Comparison of ENCODE assay signal across 1 cellular context in the genomic region with DNA sequence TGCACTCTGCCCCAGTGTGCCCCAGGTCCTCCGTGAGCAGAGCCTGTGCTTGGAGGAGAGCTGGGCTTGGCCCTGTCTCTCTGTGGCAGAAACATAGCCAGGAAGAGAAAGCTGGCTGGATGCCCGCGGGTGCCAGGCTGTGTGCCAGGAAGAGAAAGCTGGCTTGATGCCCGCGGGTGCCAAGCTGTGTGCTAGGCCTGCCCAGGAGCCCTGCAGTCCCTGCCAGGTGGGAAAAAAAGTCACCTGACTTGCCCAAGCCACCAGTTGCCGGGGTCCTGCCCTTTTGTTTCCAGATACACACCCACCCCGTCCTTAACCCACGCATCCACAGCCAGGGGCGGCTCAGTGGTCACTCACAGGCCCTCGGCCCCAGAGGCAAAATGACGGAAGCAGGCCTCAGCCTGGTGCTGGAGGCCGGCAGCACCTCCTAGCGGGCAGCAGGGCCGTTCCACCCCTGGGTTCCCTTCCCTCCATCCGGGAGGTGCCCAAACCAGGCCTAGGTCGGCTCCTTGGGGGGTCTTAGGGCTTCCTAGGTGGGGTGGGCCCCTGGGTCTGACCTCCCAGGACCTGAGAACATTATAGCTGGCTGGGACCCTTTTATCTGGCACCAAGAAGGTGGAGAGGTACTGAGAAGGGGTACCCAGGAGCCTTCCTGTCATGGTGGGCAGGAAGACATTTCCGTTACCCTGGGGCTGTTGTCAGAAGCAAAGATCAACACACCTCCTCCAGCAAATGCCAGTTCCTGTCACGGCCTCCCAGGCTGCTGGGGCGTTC.
TF ChIP-seq lines count a peak whose summit lies in the region.

No MANE protein-coding gene starts in this region.

TF ChIP-seq in HepG2, 621 proteins besides CTCF, POLR2A, EP300 and RAD21 (continued from another document and continues in another):
- TF ChIP-seq RORA (CRISPR knock-in tag; IDR thresholded peaks at IDR 0.05) (no peak), ZNF572 (CRISPR knock-in tag; IDR thresholded peaks at IDR 0.05) (0 out of 2 replicates have a peak, but pooled peaks have one; percentile 60), MXD4 (CRISPR knock-in tag; IDR thresholded peaks at IDR 0.05) (0 out of 2 replicates have a peak, but pooled peaks have one; percentile 25), ASH2L (IDR thresholded peaks at IDR 0.05; ENCODE audit: insufficient read length, low read depth, low read length) (no peak), ZNF121 (CRISPR knock-in tag; IDR thresholded peaks at IDR 0.05) (0 out of 2 replicates have a peak, but pooled peaks have one; percentile 28), ZNF660 (CRISPR knock-in tag; IDR thresholded peaks at IDR 0.05; ENCODE audit: borderline replicate concordance, low read depth) (no peak), ZNF615 (CRISPR knock-in tag; IDR thresholded peaks at IDR 0.05; ENCODE audit: borderline replicate concordance) (0 out of 2 replicates have a peak, but pooled peaks have one; percentile 36), ZKSCAN5 (CRISPR knock-in tag; IDR thresholded peaks at IDR 0.05) (no peak), TCF12 (IDR thresholded peaks at IDR 0.05) (no peak), TCF12 (CRISPR knock-in tag; IDR thresholded peaks at IDR 0.05) (no peak), ZNF761 (CRISPR knock-in tag; conservative IDR thresholded peaks at IDR 0.05) (no peak), SP5 (CRISPR knock-in tag; IDR thresholded peaks at IDR 0.05; ENCODE audit: borderline replicate concordance, low read depth) (no peak)
- TF ChIP-seq, protein P1, sequence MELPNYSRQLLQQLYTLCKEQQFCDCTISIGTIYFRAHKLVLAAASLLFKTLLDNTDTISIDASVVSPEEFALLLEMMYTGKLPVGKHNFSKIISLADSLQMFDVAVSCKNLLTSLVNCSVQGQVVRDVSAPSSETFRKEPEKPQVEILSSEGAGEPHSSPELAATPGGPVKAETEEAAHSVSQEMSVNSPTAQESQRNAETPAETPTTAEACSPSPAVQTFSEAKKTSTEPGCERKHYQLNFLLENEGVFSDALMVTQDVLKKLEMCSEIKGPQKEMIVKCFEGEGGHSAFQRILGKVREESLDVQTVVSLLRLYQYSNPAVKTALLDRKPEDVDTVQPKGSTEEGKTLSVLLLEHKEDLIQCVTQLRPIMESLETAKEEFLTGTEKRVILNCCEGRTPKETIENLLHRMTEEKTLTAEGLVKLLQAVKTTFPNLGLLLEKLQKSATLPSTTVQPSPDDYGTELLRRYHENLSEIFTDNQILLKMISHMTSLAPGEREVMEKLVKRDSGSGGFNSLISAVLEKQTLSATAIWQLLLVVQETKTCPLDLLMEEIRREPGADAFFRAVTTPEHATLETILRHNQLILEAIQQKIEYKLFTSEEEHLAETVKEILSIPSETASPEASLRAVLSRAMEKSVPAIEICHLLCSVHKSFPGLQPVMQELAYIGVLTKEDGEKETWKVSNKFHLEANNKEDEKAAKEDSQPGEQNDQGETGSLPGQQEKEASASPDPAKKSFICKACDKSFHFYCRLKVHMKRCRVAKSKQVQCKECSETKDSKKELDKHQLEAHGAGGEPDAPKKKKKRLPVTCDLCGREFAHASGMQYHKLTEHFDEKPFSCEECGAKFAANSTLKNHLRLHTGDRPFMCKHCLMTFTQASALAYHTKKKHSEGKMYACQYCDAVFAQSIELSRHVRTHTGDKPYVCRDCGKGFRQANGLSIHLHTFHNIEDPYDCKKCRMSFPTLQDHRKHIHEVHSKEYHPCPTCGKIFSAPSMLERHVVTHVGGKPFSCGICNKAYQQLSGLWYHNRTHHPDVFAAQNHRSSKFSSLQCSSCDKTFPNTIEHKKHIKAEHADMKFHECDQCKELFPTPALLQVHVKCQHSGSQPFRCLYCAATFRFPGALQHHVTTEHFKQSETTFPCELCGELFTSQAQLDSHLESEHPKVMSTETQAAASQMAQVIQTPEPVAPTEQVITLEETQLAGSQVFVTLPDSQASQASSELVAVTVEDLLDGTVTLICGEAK (IDR thresholded peaks at IDR 0.05): no peak
- TF ChIP-seq, protein P1 (CRISPR knock-in tag; IDR thresholded peaks at IDR 0.05): 0 out of 2 replicates have a peak, but pooled peaks have one; percentile 9
- TF ChIP-seq, protein P2, sequence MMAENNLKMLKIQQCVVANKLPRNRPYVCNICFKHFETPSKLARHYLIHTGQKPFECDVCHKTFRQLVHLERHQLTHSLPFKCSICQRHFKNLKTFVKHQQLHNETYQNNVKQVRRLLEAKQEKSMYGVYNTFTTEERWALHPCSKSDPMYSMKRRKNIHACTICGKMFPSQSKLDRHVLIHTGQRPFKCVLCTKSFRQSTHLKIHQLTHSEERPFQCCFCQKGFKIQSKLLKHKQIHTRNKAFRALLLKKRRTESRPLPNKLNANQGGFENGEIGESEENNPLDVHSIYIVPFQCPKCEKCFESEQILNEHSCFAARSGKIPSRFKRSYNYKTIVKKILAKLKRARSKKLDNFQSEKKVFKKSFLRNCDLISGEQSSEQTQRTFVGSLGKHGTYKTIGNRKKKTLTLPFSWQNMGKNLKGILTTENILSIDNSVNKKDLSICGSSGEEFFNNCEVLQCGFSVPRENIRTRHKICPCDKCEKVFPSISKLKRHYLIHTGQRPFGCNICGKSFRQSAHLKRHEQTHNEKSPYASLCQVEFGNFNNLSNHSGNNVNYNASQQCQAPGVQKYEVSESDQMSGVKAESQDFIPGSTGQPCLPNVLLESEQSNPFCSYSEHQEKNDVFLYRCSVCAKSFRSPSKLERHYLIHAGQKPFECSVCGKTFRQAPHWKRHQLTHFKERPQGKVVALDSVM (CRISPR knock-in tag; IDR thresholded peaks at IDR 0.05): peak; percentile 66
- TF ChIP-seq, protein P3, sequence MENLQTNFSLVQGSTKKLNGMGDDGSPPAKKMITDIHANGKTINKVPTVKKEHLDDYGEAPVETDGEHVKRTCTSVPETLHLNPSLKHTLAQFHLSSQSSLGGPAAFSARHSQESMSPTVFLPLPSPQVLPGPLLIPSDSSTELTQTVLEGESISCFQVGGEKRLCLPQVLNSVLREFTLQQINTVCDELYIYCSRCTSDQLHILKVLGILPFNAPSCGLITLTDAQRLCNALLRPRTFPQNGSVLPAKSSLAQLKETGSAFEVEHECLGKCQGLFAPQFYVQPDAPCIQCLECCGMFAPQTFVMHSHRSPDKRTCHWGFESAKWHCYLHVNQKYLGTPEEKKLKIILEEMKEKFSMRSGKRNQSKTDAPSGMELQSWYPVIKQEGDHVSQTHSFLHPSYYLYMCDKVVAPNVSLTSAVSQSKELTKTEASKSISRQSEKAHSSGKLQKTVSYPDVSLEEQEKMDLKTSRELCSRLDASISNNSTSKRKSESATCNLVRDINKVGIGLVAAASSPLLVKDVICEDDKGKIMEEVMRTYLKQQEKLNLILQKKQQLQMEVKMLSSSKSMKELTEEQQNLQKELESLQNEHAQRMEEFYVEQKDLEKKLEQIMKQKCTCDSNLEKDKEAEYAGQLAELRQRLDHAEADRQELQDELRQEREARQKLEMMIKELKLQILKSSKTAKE (CRISPR knock-in tag; IDR thresholded peaks at IDR 0.05; ENCODE audit: borderline replicate concordance): no peak
- TF ChIP-seq, protein P4, sequence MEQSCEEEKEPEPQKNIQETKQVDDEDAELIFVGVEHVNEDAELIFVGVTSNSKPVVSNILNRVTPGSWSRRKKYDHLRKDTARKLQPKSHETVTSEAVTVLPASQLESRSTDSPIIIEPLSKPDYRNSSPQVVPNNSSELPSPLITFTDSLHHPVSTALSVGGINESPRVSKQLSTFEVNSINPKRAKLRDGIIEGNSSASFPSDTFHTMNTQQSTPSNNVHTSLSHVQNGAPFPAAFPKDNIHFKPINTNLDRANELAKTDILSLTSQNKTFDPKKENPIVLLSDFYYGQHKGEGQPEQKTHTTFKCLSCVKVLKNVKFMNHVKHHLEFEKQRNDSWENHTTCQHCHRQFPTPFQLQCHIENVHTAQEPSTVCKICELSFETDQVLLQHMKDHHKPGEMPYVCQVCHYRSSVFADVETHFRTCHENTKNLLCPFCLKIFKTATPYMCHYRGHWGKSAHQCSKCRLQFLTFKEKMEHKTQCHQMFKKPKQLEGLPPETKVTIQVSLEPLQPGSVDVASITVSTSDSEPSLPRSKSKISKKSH (CRISPR knock-in tag; IDR thresholded peaks at IDR 0.05; ENCODE audit: borderline replicate concordance): peak; percentile 56; the same call in 1 of the 2 replicates
- TF ChIP-seq, protein P5, sequence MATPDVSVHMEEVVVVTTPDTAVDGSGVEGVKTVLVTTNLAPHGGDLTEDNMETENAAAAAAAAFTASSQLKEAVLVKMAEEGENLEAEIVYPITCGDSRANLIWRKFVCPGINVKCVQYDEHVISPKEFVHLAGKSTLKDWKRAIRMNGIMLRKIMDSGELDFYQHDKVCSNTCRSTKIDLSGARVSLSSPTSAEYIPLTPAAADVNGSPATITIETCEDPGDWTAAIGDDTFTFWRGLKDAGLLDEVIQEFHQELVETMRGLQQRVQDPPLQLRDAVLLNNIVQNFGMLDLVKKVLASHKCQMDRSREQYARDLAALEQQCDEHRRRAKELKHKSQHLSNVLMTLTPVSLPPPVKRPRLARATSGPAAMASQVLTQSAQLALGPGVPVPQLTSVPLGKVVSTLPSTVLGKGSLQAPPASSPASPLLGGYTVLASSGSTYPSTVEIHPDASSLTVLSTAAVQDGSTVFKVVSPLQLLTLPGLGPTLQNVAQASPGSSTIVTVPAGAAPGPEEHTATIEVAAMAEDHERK (CRISPR knock-in tag; IDR thresholded peaks at IDR 0.05; ENCODE audit: low read depth): no peak
- TF ChIP-seq, protein P6, sequence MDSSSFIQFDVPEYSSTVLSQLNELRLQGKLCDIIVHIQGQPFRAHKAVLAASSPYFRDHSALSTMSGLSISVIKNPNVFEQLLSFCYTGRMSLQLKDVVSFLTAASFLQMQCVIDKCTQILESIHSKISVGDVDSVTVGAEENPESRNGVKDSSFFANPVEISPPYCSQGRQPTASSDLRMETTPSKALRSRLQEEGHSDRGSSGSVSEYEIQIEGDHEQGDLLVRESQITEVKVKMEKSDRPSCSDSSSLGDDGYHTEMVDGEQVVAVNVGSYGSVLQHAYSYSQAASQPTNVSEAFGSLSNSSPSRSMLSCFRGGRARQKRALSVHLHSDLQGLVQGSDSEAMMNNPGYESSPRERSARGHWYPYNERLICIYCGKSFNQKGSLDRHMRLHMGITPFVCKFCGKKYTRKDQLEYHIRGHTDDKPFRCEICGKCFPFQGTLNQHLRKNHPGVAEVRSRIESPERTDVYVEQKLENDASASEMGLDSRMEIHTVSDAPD (CRISPR knock-in tag; IDR thresholded peaks at IDR 0.05): no peak
- TF ChIP-seq, protein P7, sequence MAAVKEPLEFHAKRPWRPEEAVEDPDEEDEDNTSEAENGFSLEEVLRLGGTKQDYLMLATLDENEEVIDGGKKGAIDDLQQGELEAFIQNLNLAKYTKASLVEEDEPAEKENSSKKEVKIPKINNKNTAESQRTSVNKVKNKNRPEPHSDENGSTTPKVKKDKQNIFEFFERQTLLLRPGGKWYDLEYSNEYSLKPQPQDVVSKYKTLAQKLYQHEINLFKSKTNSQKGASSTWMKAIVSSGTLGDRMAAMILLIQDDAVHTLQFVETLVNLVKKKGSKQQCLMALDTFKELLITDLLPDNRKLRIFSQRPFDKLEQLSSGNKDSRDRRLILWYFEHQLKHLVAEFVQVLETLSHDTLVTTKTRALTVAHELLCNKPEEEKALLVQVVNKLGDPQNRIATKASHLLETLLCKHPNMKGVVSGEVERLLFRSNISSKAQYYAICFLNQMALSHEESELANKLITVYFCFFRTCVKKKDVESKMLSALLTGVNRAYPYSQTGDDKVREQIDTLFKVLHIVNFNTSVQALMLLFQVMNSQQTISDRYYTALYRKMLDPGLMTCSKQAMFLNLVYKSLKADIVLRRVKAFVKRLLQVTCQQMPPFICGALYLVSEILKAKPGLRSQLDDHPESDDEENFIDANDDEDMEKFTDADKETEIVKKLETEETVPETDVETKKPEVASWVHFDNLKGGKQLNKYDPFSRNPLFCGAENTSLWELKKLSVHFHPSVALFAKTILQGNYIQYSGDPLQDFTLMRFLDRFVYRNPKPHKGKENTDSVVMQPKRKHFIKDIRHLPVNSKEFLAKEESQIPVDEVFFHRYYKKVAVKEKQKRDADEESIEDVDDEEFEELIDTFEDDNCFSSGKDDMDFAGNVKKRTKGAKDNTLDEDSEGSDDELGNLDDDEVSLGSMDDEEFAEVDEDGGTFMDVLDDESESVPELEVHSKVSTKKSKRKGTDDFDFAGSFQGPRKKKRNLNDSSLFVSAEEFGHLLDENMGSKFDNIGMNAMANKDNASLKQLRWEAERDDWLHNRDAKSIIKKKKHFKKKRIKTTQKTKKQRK (IDR thresholded peaks at IDR 0.05; ENCODE audit: low read length): no peak
- TF ChIP-seq, protein P8, sequence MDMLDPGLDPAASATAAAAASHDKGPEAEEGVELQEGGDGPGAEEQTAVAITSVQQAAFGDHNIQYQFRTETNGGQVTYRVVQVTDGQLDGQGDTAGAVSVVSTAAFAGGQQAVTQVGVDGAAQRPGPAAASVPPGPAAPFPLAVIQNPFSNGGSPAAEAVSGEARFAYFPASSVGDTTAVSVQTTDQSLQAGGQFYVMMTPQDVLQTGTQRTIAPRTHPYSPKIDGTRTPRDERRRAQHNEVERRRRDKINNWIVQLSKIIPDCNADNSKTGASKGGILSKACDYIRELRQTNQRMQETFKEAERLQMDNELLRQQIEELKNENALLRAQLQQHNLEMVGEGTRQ (IDR thresholded peaks at IDR 0.05; ENCODE audit: low read depth, low read length): no peak
- TF ChIP-seq, protein P8 (CRISPR knock-in tag; IDR thresholded peaks at IDR 0.05; ENCODE audit: borderline replicate concordance): no peak
